In genomic region chr7:6165075-6165474, GRCh38 we compare ENCODE assay signal across 17 cellular contexts.
"Had no signal": no experiment of that assay in that cellular context is flagged by ENCODE, and none has a peak within 500 bp of the region (broad histone marks: within the 10 kb centered on the region; RNA-seq: fewer than 3 reads in every experiment).

No MANE protein-coding gene starts in this region.

- H3K36me3 ChIP-seq: prostate gland had no signal

- H3K9me3 Mint-ChIP-seq: activated B cell treated with CpG ODN at 0.5 μM for 24 hours; activated CD8-positive, alpha-beta T cell treated with anti-CD3 and anti-CD28 coated beads for 36 hours; dendritic cell treated with granulocyte-macrophage colony-stimulating factor and Interleukin-4, amounts not matched to agents 40 ng/mL and 50 ng/mL, for 4 days; immature natural killer cell; naive thymus-derived CD4-positive, alpha-beta T cell had no signal

- H3K9me3 ChIP-seq: mucosa of descending colon, prostate gland, sigmoid colon had no signal

- H3K27me3 Mint-ChIP-seq: activated B cell treated with CpG ODN at 0.5 μM for 24 hours; activated CD8-positive, alpha-beta T cell treated with anti-CD3 and anti-CD28 coated beads for 36 hours; activated naive CD8-positive, alpha-beta T cell; dendritic cell treated with granulocyte-macrophage colony-stimulating factor and Interleukin-4, amounts not matched to agents 40 ng/mL and 50 ng/mL, for 4 days; naive thymus-derived CD4-positive, alpha-beta T cell had no signal

- H3K27me3 ChIP-seq: foreskin keratinocyte, sigmoid colon had no signal

- H3K27ac Mint-ChIP-seq: activated B cell treated with CpG ODN at 0.5 μM for 24 hours; activated CD8-positive, alpha-beta T cell treated with anti-CD3 and anti-CD28 coated beads for 36 hours; activated naive CD8-positive, alpha-beta T cell; dendritic cell treated with granulocyte-macrophage colony-stimulating factor and Interleukin-4, amounts not matched to agents 40 ng/mL and 50 ng/mL, for 4 days; immature natural killer cell; naive thymus-derived CD4-positive, alpha-beta T cell had no signal

- H3K27ac ChIP-seq: foreskin keratinocyte, prostate gland, sigmoid colon had no signal

- H3K4me1 ChIP-seq: foreskin keratinocyte, prostate gland had no signal

- DNase-seq: activated B cell treated with CpG ODN at 0.5 μM for 24 hours; activated CD4-positive, alpha-beta T cell treated with anti-CD3 and anti-CD28 coated beads for 48 hours; activated CD8-positive, alpha-beta memory T cell treated with anti-CD3 and anti-CD28 coated beads, Interleukin-2, amount 50 U/mL, for 4 hours; activated CD8-positive, alpha-beta T cell treated with anti-CD3 and anti-CD28 coated beads for 36 hours; activated T-cell treated with anti-CD3 and anti-CD28 coated beads, Interleukin-2, amount 50 U/mL, for 48 hours; cerebellar nuclear complex; effector memory CD4-positive, alpha-beta T cell; foreskin keratinocyte; immature natural killer cell; mucosa of descending colon; naive thymus-derived CD4-positive, alpha-beta T cell; stimulated activated CD4-positive, alpha-beta T cell treated with anti-CD3 and anti-CD28 coated beads, Interleukin-1b, Interleukin-23, amount 100 ng/mL, for 48 hours had no signal

- ATAC-seq: activated CD8-positive, alpha-beta T cell treated with anti-CD3 and anti-CD28 coated beads for 36 hours; foreskin keratinocyte; mucosa of descending colon; naive thymus-derived CD4-positive, alpha-beta T cell had no signal

- H3K4me3 Mint-ChIP-seq: activated B cell treated with CpG ODN at 0.5 μM for 24 hours; activated CD8-positive, alpha-beta T cell treated with anti-CD3 and anti-CD28 coated beads for 36 hours; activated naive CD8-positive, alpha-beta T cell; dendritic cell treated with granulocyte-macrophage colony-stimulating factor and Interleukin-4, amounts not matched to agents 40 ng/mL and 50 ng/mL, for 4 days; immature natural killer cell; naive thymus-derived CD4-positive, alpha-beta T cell had no signal

- H3K4me3 ChIP-seq: lung, mucosa of descending colon, prostate gland, sigmoid colon had no signal
